8 cellular contexts compared by ENCODE assay signal in genomic region chr22:38843201-38843715, GRCh38. TPM values are rescaled to one million over a fixed set of nuclear protein-coding genes. Genes with fewer than 3 reads are reported as not detected.
DNase-seq lines count a peak whose midpoint lies in the region; ATAC-seq and TF ChIP-seq lines count a peak whose summit lies in the region.
"Had no signal": no experiment of that assay in that cellular context is flagged by ENCODE, and none has a peak within 500 bp of the region (broad histone marks: within the 10 kb centered on the region; RNA-seq: fewer than 3 reads in every experiment).

No MANE protein-coding gene starts in this region.

- ATAC-seq in activated CD8-positive, alpha-beta T cell treated with anti-CD3 and anti-CD28 coated beads for 36 hours = peak; percentile 86
- ATAC-seq in stimulated activated naive B cell treated with anti-CD40 and anti-IgM and Interleukin-4, amounts not matched to agents 10 μg/mL and 1 μg/mL and 100 μg/mL, for 72 hours (replicated peaks) = peak; percentile 80 to 85
- no peak for ATAC-seq in GM21619 (IDR thresholded peaks at IDR 0.05; ENCODE audit: unreplicated experiment)

- no peak overlapping the region for H3K27ac Mint-ChIP-seq in activated CD8-positive, alpha-beta T cell treated with anti-CD3 and anti-CD28 coated beads for 36 hours
- no peak overlapping the region for H3K27ac Mint-ChIP-seq in stimulated activated naive B cell treated with anti-CD40 and anti-IgM and Interleukin-4, amounts not matched to agents 10 μg/mL and 1 μg/mL and 100 μg/mL, for 72 hours

- H3K4me1 Mint-ChIP-seq in activated CD8-positive, alpha-beta T cell treated with anti-CD3 and anti-CD28 coated beads for 36 hours (ENCODE audit: low read depth) = peaks cover 10% of the 10 kb centered on the region
- peaks cover 14 to 16% of the 10 kb centered on the region in 2 donors for H3K4me1 Mint-ChIP-seq in stimulated activated naive B cell treated with anti-CD40 and anti-IgM and Interleukin-4, amounts not matched to agents 10 μg/mL and 1 μg/mL and 100 μg/mL, for 72 hours

- intact Hi-C loops in activated CD8-positive, alpha-beta T cell treated with anti-CD3 and anti-CD28 coated beads for 36 hours (cut with micrococcal nuclease) = no loop called here

- POLR2A ChIA-PET in activated CD8-positive, alpha-beta T cell treated with anti-CD3 and anti-CD28 coated beads for 36 hours (lab: Charles Lee) = interaction anchor here (0.7 to 1.6 kb wide), 5 partner anchors 8 to 85 kb away, joined by 3 to 4 read pairs (median 4); no protein-coding TSS in a partner anchor

- H3K9ac ChIP-seq in mucosa of rectum (ENCODE audit: low read depth in 1 of 2, low read length in 2 of 2) = peak overlapping the region in 1 of 2 donors; percentile 38

- peaks cover 21% of the 10 kb centered on the region for H3K27me3 Mint-ChIP-seq in activated CD8-positive, alpha-beta T cell treated with anti-CD3 and anti-CD28 coated beads for 36 hours
- H3K27me3 Mint-ChIP-seq in stimulated activated naive B cell treated with anti-CD40 and anti-IgM and Interleukin-4, amounts not matched to agents 10 μg/mL and 1 μg/mL and 100 μg/mL, for 72 hours = peaks cover 56 to 77% of the 10 kb centered on the region in 2 donors

- H3K4me1 ChIP-seq in mucosa of rectum (ENCODE audit: control insufficient read depth in 2 of 2, insufficient read depth in 2 of 2, low read length in 2 of 2) = peaks cover 3 to 5% of the 10 kb centered on the region in 2 donors

- peak overlapping the region; percentile 18 for H3K4me3 Mint-ChIP-seq in activated CD8-positive, alpha-beta T cell treated with anti-CD3 and anti-CD28 coated beads for 36 hours
- H3K4me3 Mint-ChIP-seq in stimulated activated naive B cell treated with anti-CD40 and anti-IgM and Interleukin-4, amounts not matched to agents 10 μg/mL and 1 μg/mL and 100 μg/mL, for 72 hours = peak overlapping the region in 1 of 2 donors; percentile 76

- CTCF ChIA-PET in activated CD8-positive, alpha-beta T cell treated with anti-CD3 and anti-CD28 coated beads for 36 hours (lab: Charles Lee) = interaction anchor here (1.1 to 2.4 kb wide), 12 partner anchors 10 to 109 kb away, joined by 3 to 18 read pairs (median 6); no protein-coding TSS in a partner anchor

- no peaks in the 10 kb centered on the region for H3K36me3 Mint-ChIP-seq in activated CD8-positive, alpha-beta T cell treated with anti-CD3 and anti-CD28 coated beads for 36 hours (ENCODE audit: low read depth)
- no peaks in the 10 kb centered on the region for H3K36me3 Mint-ChIP-seq in stimulated activated naive B cell treated with anti-CD40 and anti-IgM and Interleukin-4, amounts not matched to agents 10 μg/mL and 1 μg/mL and 100 μg/mL, for 72 hours
- H3K36me3 Mint-ChIP-seq: brain had no signal

- TF ChIP-seq CTCF in GM10266 (IDR thresholded peaks at IDR 0.05; ENCODE audit: control insufficient read depth, insufficient read depth, low read depth, missing control alignments) = no peak
- peak; percentile 38 for TF ChIP-seq CTCF in activated CD8-positive, alpha-beta T cell treated with anti-CD3 and anti-CD28 coated beads for 36 hours (IDR thresholded peaks at IDR 0.05)
- peak; percentile 14 for TF ChIP-seq CTCF in epithelial cell of esophagus (IDR thresholded peaks at IDR 0.05; ENCODE audit: insufficient read depth, low read depth, low read length, missing control alignments)

- H3K9me3 Mint-ChIP-seq in activated CD8-positive, alpha-beta T cell treated with anti-CD3 and anti-CD28 coated beads for 36 hours = no peaks in the 10 kb centered on the region
- H3K9me3 Mint-ChIP-seq in stimulated activated naive B cell treated with anti-CD40 and anti-IgM and Interleukin-4, amounts not matched to agents 10 μg/mL and 1 μg/mL and 100 μg/mL, for 72 hours = no peaks in the 10 kb centered on the region

- H3K9me3 ChIP-seq in mucosa of rectum (ENCODE audit: control insufficient read depth in 2 of 2, low read length in 2 of 2) = no peaks in the 10 kb centered on the region

- H3K36me3 ChIP-seq in mucosa of rectum (ENCODE audit: control insufficient read depth in 2 of 2, insufficient read depth in 2 of 2, low read length in 2 of 2) = no peaks in the 10 kb centered on the region

- H3K27ac ChIP-seq in mucosa of rectum (ENCODE audit: low read depth in 2 of 2, low read length in 2 of 2) = no peak overlapping the region

- peak; percentile 64 for DNase-seq in GM10266 (ENCODE audit: extremely low spot score)
- peak; percentile 50 for DNase-seq in NCI-H1694 treated with DMSO at 0.1 percent for 48 hours (lab: John Stamatoyannopoulos, UW)
- peak; percentile 63 for DNase-seq in activated CD8-positive, alpha-beta T cell treated with anti-CD3 and anti-CD28 coated beads for 36 hours
- DNase-seq in epithelial cell of esophagus (ENCODE audit: low read depth) = peak; percentile 63
- no peak for DNase-seq in stimulated activated naive B cell treated with anti-CD40 and anti-IgM and Interleukin-4, amounts not matched to agents 10 μg/mL and 1 μg/mL and 100 μg/mL, for 72 hours

- H3K4me3 ChIP-seq in epithelial cell of esophagus (ENCODE audit: low read length) = no peak overlapping the region
- peak overlapping the region; percentile 16 to 50 for H3K4me3 ChIP-seq in mucosa of rectum (ENCODE audit: low read length in 2 of 2)

- peaks cover 31 to 46% of the 10 kb centered on the region in 2 donors for H3K27me3 ChIP-seq in mucosa of rectum (ENCODE audit: control insufficient read depth in 2 of 2, insufficient read depth in 2 of 2, low read length in 2 of 2)

RNA-seq across cellular contexts. Expression of gene NPTXR, which starts 0.6 kb away (rescaled TPM):
- total RNA-seq in activated CD8-positive, alpha-beta T cell treated with anti-CD3 and anti-CD28 coated beads for 36 hours = under 1 TPM; 0.69 to 0.83 TPM

RNA-seq across cellular contexts. Expression of gene CBX6, which starts 28.8 kb away (rescaled TPM):
- 10 to 100 TPM; 97.7 to 99.4 TPM for total RNA-seq in activated CD8-positive, alpha-beta T cell treated with anti-CD3 and anti-CD28 coated beads for 36 hours

RNA-seq across cellular contexts. Expression of gene DNAL4, which starts 49.3 kb away (rescaled TPM):
- 1 to 10 TPM; 5.5 to 6.0 TPM for total RNA-seq in activated CD8-positive, alpha-beta T cell treated with anti-CD3 and anti-CD28 coated beads for 36 hours
